ENCODE assay signal across 18 cellular contexts in the genomic region with DNA sequence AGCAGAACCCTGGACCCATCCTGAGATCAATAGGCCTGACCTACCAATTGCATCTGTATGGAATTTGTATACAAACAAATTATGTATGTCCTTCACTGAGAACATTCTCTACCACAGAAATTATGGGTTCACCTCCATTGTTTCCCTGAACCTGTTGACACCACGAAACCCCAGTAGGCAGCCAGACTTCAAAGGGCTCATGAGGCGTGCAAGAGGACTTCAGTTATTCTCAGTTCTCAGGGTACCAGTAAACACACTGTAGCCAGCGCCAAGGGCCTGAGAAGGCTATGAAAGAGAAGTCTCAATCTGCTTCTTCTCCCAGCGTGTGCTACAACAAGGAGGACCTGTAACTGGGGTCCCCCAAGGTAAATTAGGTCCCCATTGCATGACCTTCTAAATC.
A peak's percentile ranks its signal among the peaks of the same experiment; 100 is the strongest.
DNase-seq lines count a peak whose midpoint lies in the region; ATAC-seq, FAIRE-seq and TF ChIP-seq lines count a peak whose summit lies in the region.
"Had no signal": no experiment of that assay in that cellular context is flagged by ENCODE, and none has a peak within 500 bp of the region (broad histone marks: within the 10 kb centered on the region; RNA-seq: fewer than 3 reads in every experiment).

No MANE protein-coding gene starts in this region.

- DNase-seq in GM12891 (ENCODE audit: insufficient read length, low spot score) (no peak), NCI-H146 (lab: John Stamatoyannopoulos, UW) (no peak), NCI-H446 treated with DMSO at 0.1 percent for 48 hours (lab: John Stamatoyannopoulos, UW) (no peak), inferior parietal cortex (ENCODE audit: extremely low spot score) (no peak)
- DNase-seq: 8988T; CD4-positive, alpha-beta memory T cell; DMS79 treated with DMSO at 0.1 percent for 48 hours; GF-D8; GOT3; H7; HFFc6; Karpas-422; KBM-7 had no signal

- peak; percentile 63 for ATAC-seq in GM21360 (IDR thresholded peaks at IDR 0.05; ENCODE audit: unreplicated experiment)
- ATAC-seq in HG03432 (IDR thresholded peaks at IDR 0.05; ENCODE audit: unreplicated experiment) = peak; percentile 30
- ATAC-seq in HG02938 (IDR thresholded peaks at IDR 0.05; ENCODE audit: unreplicated experiment) = no peak
- ATAC-seq: HCT116, HepG2 had no signal

- no peak for TF ChIP-seq POLR2A in GM12891 (IDR thresholded peaks at IDR 0.05; ENCODE audit: low read depth, low read length)

- FAIRE-seq in GM12891 (lab: Jason Lieb, UNC) = no peak
- FAIRE-seq: HepG2 had no signal

TF ChIP-seq in GM12891, 5 proteins besides CTCF, POLR2A, EP300 and RAD21:
- TF ChIP-seq POU2F2 (IDR thresholded peaks at IDR 0.05; ENCODE audit: low read depth, low read length) (no peak), POLR2AphosphoS5 (IDR thresholded peaks at IDR 0.05; ENCODE audit: low read depth, low read length) (no peak), PAX5 (IDR thresholded peaks at IDR 0.05; ENCODE audit: insufficient read depth, low read length, severe bottlenecking) (peak; percentile 91), SPI1 (IDR thresholded peaks at IDR 0.05; ENCODE audit: low read depth, low read length) (no peak)
